13 cellular contexts compared by ENCODE assay signal in genomic region chr1:32861904-32862698, GRCh38. TPM values are rescaled to one million over a fixed set of nuclear protein-coding genes. Genes with fewer than 3 reads are reported as not detected.
DNase-seq lines count a peak whose midpoint lies in the region; ATAC-seq and TF ChIP-seq lines count a peak whose summit lies in the region.
"Had no signal": no experiment of that assay in that cellular context is flagged by ENCODE, and none has a peak within 500 bp of the region (broad histone marks: within the 10 kb centered on the region; RNA-seq: fewer than 3 reads in every experiment).

No MANE protein-coding gene starts in this region.

- H3K27ac Mint-ChIP-seq in endothelial cell (ENCODE audit: unreplicated experiment) = peak overlapping the region; percentile 82
- H3K27ac Mint-ChIP-seq in stimulated activated naive B cell treated with anti-CD40 and anti-IgM and Interleukin-4, amounts not matched to agents 10 μg/mL and 1 μg/mL and 100 μg/mL, for 72 hours = peak overlapping the region; percentile 37
- H3K27ac Mint-ChIP-seq: CD8-positive, alpha-beta T cell; T-cell had no signal

- DNase-seq in LHCN-M2 (ENCODE audit: low read depth) (peak; percentile 43), endothelial cell (ENCODE audit: low spot score) (no peak), HuH-7.5 (ENCODE audit: low spot score) (no peak)
- no peak for DNase-seq in stimulated activated naive B cell treated with anti-CD40 and anti-IgM and Interleukin-4, amounts not matched to agents 10 μg/mL and 1 μg/mL and 100 μg/mL, for 72 hours
- DNase-seq: heart left ventricle, left colon, NCI-H146, NCI-H526, Peyer's patch, T-cell had no signal

- no peak for ATAC-seq in stimulated activated naive B cell treated with anti-CD40 and anti-IgM and Interleukin-4, amounts not matched to agents 10 μg/mL and 1 μg/mL and 100 μg/mL, for 72 hours (replicated peaks)
- no peak for ATAC-seq in GM21576 (IDR thresholded peaks at IDR 0.05; ENCODE audit: unreplicated experiment)
- ATAC-seq: CD8-positive, alpha-beta T cell; left colon; T-cell had no signal

- peaks cover 2% of the 10 kb centered on the region for H3K27me3 Mint-ChIP-seq in endothelial cell (ENCODE audit: unreplicated experiment)
- no peaks in the 10 kb centered on the region for H3K27me3 Mint-ChIP-seq in stimulated activated naive B cell treated with anti-CD40 and anti-IgM and Interleukin-4, amounts not matched to agents 10 μg/mL and 1 μg/mL and 100 μg/mL, for 72 hours
- H3K27me3 Mint-ChIP-seq: T-cell had no signal

- no peak for TF ChIP-seq CTCF in endothelial cell (IDR thresholded peaks at IDR 0.05; ENCODE audit: unreplicated experiment)

- H3K4me3 Mint-ChIP-seq in endothelial cell (ENCODE audit: unreplicated experiment) = peak overlapping the region; percentile 51
- H3K4me3 Mint-ChIP-seq in stimulated activated naive B cell treated with anti-CD40 and anti-IgM and Interleukin-4, amounts not matched to agents 10 μg/mL and 1 μg/mL and 100 μg/mL, for 72 hours = no peak overlapping the region
- H3K4me3 Mint-ChIP-seq: CD8-positive, alpha-beta T cell; neural crest cell; T-cell had no signal

- no peaks in the 10 kb centered on the region for H3K9me3 Mint-ChIP-seq in endothelial cell (ENCODE audit: unreplicated experiment)
- H3K9me3 Mint-ChIP-seq in stimulated activated naive B cell treated with anti-CD40 and anti-IgM and Interleukin-4, amounts not matched to agents 10 μg/mL and 1 μg/mL and 100 μg/mL, for 72 hours = no peaks in the 10 kb centered on the region
- H3K9me3 Mint-ChIP-seq: CD8-positive, alpha-beta T cell; neural crest cell; T-cell had no signal

- H3K36me3 Mint-ChIP-seq in endothelial cell (ENCODE audit: low read depth, unreplicated experiment) = peaks cover 8% of the 10 kb centered on the region
- H3K36me3 Mint-ChIP-seq in stimulated activated naive B cell treated with anti-CD40 and anti-IgM and Interleukin-4, amounts not matched to agents 10 μg/mL and 1 μg/mL and 100 μg/mL, for 72 hours = peaks cover 22 to 50% of the 10 kb centered on the region in 2 donors

- H3K4me1 Mint-ChIP-seq in endothelial cell (ENCODE audit: unreplicated experiment) = peaks cover 29% of the 10 kb centered on the region
- H3K4me1 Mint-ChIP-seq in stimulated activated naive B cell treated with anti-CD40 and anti-IgM and Interleukin-4, amounts not matched to agents 10 μg/mL and 1 μg/mL and 100 μg/mL, for 72 hours = no peaks in the 10 kb centered on the region
- H3K4me1 Mint-ChIP-seq: T-cell had no signal

RNA-seq across cellular contexts. Expression of gene FNDC5, which starts 8.6 kb away (rescaled TPM):
- total RNA-seq in LHCN-M2 (2014; rRNA removed) (8.7 and 28.5 TPM in 2 replicates), endothelial cell (ENCODE audit: unreplicated experiment) (5.5 TPM)
- 18.5 TPM for polyA plus RNA-seq in LHCN-M2 (2012)
- total RNA-seq: CD8-positive, alpha-beta T cell; T-cell had no signal

RNA-seq across cellular contexts. Expression of gene HPCA, which starts 24.2 kb away (rescaled TPM):
- total RNA-seq in LHCN-M2 (2014; rRNA removed) = not detected in 2 replicates
- 0.66 TPM for polyA plus RNA-seq in LHCN-M2 (2012)
- total RNA-seq in endothelial cell (ENCODE audit: unreplicated experiment) = not detected
- total RNA-seq: CD8-positive, alpha-beta T cell had no signal
- polyA plus RNA-seq: heart left ventricle had no signal

RNA-seq across cellular contexts. Expression of gene TMEM54, which starts 39.1 kb away (rescaled TPM):
- total RNA-seq in LHCN-M2 (2014; rRNA removed) (48.5 and 60.5 TPM in 2 replicates), endothelial cell (ENCODE audit: unreplicated experiment) (0.49 TPM)
- polyA plus RNA-seq in LHCN-M2 (2012) = 76.0 TPM
- total RNA-seq: CD8-positive, alpha-beta T cell had no signal

RNA-seq across cellular contexts. Expression of gene S100PBP, which starts 44.6 kb away (rescaled TPM):
- total RNA-seq in LHCN-M2 (2014; rRNA removed) (33.7 and 41.0 TPM in 2 replicates), endothelial cell (ENCODE audit: unreplicated experiment) (43.3 TPM)
- 12.1 TPM for polyA plus RNA-seq in LHCN-M2 (2012)

RNA-seq across cellular contexts. Expression of gene YARS1, which starts 44.9 kb away (rescaled TPM):
- total RNA-seq in LHCN-M2 (2014; rRNA removed) = 57.8 and 64.5 TPM in 2 replicates
- polyA plus RNA-seq in LHCN-M2 (2012) = 62.6 TPM
- 73.2 TPM for total RNA-seq in endothelial cell (ENCODE audit: unreplicated experiment)

Comparison
In these comparisons a context has a peak if more than half of its experiments do, and no peak if none do; other contexts are left out.
1. RNA of gene TMEM54, which starts 39.1 kb away (total RNA-seq): 48.5 to 60.5 TPM in LHCN-M2; 0.49 TPM in endothelial cell (single experiment); every median in the first group is over 10 times any median in the second.